Comparison of ENCODE assay signal across 31 cellular contexts in genomic region chr13:62321139-62321538, GRCh38.
"Had no signal": no experiment of that assay in that cellular context is flagged by ENCODE, and none has a peak within 500 bp of the region (broad histone marks: within the 10 kb centered on the region; RNA-seq: fewer than 3 reads in every experiment).

No MANE protein-coding gene starts in this region.

- H3K36me3 Mint-ChIP-seq: mesothelial cell of epicardium; naive B cell; natural killer cell treated with Interleukin-12 subunit alpha and Interleukin-12 subunit beta and Interleukin-15 and Interleukin-18, amount 100 ng/mL, for 72 hours had no signal

- H3K27ac Mint-ChIP-seq: effector memory CD8-positive, alpha-beta T cell; mesothelial cell of epicardium; naive B cell; natural killer cell treated with Interleukin-12 subunit alpha and Interleukin-12 subunit beta and Interleukin-15 and Interleukin-18, amount 100 ng/mL, for 72 hours; progenitor cell of endocrine pancreas; stimulated activated naive CD8-positive, alpha-beta T cell treated with anti-CD3 and anti-CD28 coated beads, Interleukin-15, amount 100 ng/mL, for 72 hours had no signal

- DNase-seq: effector memory CD8-positive, alpha-beta T cell; erythroblast; esophagus squamous epithelium; foreskin melanocyte; glutamatergic neuron; heart right ventricle; hippocampal formation; left cardiac atrium; left lung; mesenchymal stem cell; mucosa of descending colon; naive B cell; stimulated activated CD4-positive, alpha-beta T cell treated with anti-CD3 and anti-CD28 coated beads, Interleukin-12 subunit alpha, Interleukin-12 subunit beta, amount 100 ng/mL, for 4 hours; stimulated activated CD4-positive, alpha-beta T cell treated with anti-CD3 and anti-CD28 coated beads, Interleukin-1b, Interleukin-23, amount 100 ng/mL, for 48 hours; stimulated activated CD4-positive, alpha-beta T cell treated with anti-CD3 and anti-CD28 coated beads, Interleukin-4, amount 100 ng/mL, for 1 hour; stimulated activated CD8-positive, alpha-beta memory T cell treated with anti-CD3 and anti-CD28 coated beads, Interleukin-4, amount 100 ng/mL, for 48 hours; stimulated activated naive CD4-positive, alpha-beta T cell; stimulated activated naive CD8-positive, alpha-beta T cell treated with anti-CD3 and anti-CD28 coated beads, Interleukin-15, amount 100 ng/mL, for 72 hours; thyroid gland; trophoblast cell had no signal

- H3K4me1 Mint-ChIP-seq: naive B cell; stimulated activated naive CD8-positive, alpha-beta T cell treated with anti-CD3 and anti-CD28 coated beads, Interleukin-15, amount 100 ng/mL, for 72 hours had no signal

- ATAC-seq: effector memory CD8-positive, alpha-beta T cell; heart right ventricle; left cardiac atrium; left lung; mucosa of descending colon; natural killer cell treated with Interleukin-12 subunit alpha and Interleukin-12 subunit beta and Interleukin-15 and Interleukin-18, amount 100 ng/mL, for 72 hours; sciatic nerve; stimulated activated naive CD8-positive, alpha-beta T cell treated with anti-CD3 and anti-CD28 coated beads, Interleukin-15, amount 100 ng/mL, for 72 hours had no signal

- H3K4me3 ChIP-seq: esophagus squamous epithelium, heart right ventricle, left lung, mucosa of descending colon, right atrium auricular region, smooth muscle cell, thyroid gland, vagina had no signal

- FAIRE-seq: islet of Langerhans had no signal

- H3K4me2 ChIP-seq: smooth muscle cell had no signal

- H3K27me3 Mint-ChIP-seq: effector memory CD8-positive, alpha-beta T cell; naive B cell; natural killer cell treated with Interleukin-12 subunit alpha and Interleukin-12 subunit beta and Interleukin-15 and Interleukin-18, amount 100 ng/mL, for 72 hours; progenitor cell of endocrine pancreas; stimulated activated naive CD8-positive, alpha-beta T cell treated with anti-CD3 and anti-CD28 coated beads, Interleukin-15, amount 100 ng/mL, for 72 hours had no signal

- H3K9ac ChIP-seq: parathyroid adenoma had no signal

- H3K4me3 Mint-ChIP-seq: effector memory CD8-positive, alpha-beta T cell; mesothelial cell of epicardium; naive B cell; natural killer cell treated with Interleukin-12 subunit alpha and Interleukin-12 subunit beta and Interleukin-15 and Interleukin-18, amount 100 ng/mL, for 72 hours; neural crest cell; stimulated activated naive CD8-positive, alpha-beta T cell treated with anti-CD3 and anti-CD28 coated beads, Interleukin-15, amount 100 ng/mL, for 72 hours had no signal

- H3K27ac ChIP-seq: esophagus squamous epithelium, heart right ventricle, left lung, neutrophil, parathyroid adenoma, right atrium auricular region, thyroid gland, vagina had no signal

- H2AFZ ChIP-seq: parathyroid adenoma had no signal

- H3K9me3 ChIP-seq: esophagus squamous epithelium, heart right ventricle, left lung, mucosa of descending colon, neutrophil, right atrium auricular region, thyroid gland, vagina had no signal

- H3K36me3 ChIP-seq: esophagus squamous epithelium, heart right ventricle, left lung, neutrophil, right atrium auricular region, thyroid gland, vagina had no signal

- H3K4me1 ChIP-seq: esophagus squamous epithelium, heart right ventricle, left lung, parathyroid adenoma, thyroid gland, vagina had no signal

- H3K27me3 ChIP-seq: esophagus squamous epithelium, heart right ventricle, left lung, neutrophil, right atrium auricular region, thyroid gland, vagina had no signal

- H3K9me3 Mint-ChIP-seq: effector memory CD8-positive, alpha-beta T cell; mesothelial cell of epicardium; natural killer cell treated with Interleukin-12 subunit alpha and Interleukin-12 subunit beta and Interleukin-15 and Interleukin-18, amount 100 ng/mL, for 72 hours; stimulated activated naive CD8-positive, alpha-beta T cell treated with anti-CD3 and anti-CD28 coated beads, Interleukin-15, amount 100 ng/mL, for 72 hours had no signal

- H3K79me2 ChIP-seq: parathyroid adenoma had no signal
